In the genomic region with DNA sequence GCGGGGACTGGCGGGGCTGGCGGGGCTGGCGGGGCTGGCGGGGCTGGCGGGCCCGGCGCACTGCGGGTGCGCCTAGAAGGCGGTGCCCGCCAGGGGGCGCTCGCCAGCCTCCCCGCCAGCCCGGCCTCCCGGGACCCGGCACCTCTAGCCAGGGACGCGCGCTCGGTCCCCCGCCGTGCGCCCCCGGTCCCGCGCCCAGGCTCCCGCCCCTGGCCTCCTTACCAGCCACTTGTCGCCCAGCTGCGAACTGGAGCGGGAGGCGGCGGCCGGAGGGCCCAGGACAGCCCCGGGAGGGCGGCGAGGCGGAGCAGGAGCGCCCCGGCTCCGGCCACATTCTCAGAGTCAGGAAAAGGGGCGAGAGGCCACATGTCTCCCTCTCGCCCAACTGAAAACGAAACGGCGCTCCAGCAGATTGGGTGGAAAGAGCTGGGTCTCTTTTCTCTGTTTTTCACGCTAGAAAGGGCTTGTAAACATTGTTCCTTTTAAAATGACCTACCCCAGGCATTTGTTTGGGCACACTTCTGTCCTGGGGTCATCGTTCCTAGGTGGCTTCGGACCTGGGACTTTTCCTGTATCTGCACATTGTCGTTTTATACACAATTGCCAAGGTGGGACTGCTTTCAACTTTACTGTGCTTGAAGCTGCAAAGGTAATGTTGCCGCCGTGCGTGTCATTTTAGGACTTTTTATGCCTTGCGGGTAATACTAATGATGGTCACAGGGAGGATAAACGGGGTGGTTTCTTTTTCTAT, we compare ENCODE assay signal across 8 cellular contexts. TPM values are rescaled to one million over a fixed set of nuclear protein-coding genes. Genes with fewer than 3 reads are reported as not detected.
DNase-seq lines count a peak whose midpoint lies in the region; ATAC-seq and TF ChIP-seq lines count a peak whose summit lies in the region.

No MANE protein-coding gene starts in this region.

- DNase-seq in ACHN (peak; percentile 57), RPMI8226 (peak; percentile 55), activated gamma-delta T cell (lab: John Stamatoyannopoulos, UW) (peak; percentile 73), foreskin keratinocyte (peak in 1 of 2 donors; percentile 47), neural progenitor cell (ENCODE audit: low spot score) (peak; percentile 91)

- H3K27ac ChIP-seq in foreskin keratinocyte = peak overlapping the region; percentile 80
- H3K27ac ChIP-seq in neural progenitor cell = no peak overlapping the region
- no peak overlapping the region for H3K27ac ChIP-seq in stomach smooth muscle (ENCODE audit: low read length)

- peak overlapping the region; percentile 89 for H3K4me3 Mint-ChIP-seq in neural progenitor cell

- peaks cover 9% of the 10 kb centered on the region for H3F3A ChIP-seq in neural progenitor cell (ENCODE audit: low read depth)

- H3K9me3 Mint-ChIP-seq in neural progenitor cell = no peaks in the 10 kb centered on the region

- in situ Hi-C loops in ACHN (cut with HindIII; ENCODE audit: low pct_ligation_motif_present, low pct_unique_long_range_greater_than_20kb, low sequenced_read_pairs) = no loop called here

- H3K36me3 Mint-ChIP-seq in neural progenitor cell = no peaks in the 10 kb centered on the region

- H3K9ac ChIP-seq in neural progenitor cell (no peak overlapping the region), stomach smooth muscle (ENCODE audit: low read length in 2 of 2) (peak overlapping the region; percentile 5 to 58)

- H2AFZ ChIP-seq in neural progenitor cell (replicated peaks) = peak overlapping the region; percentile 62

- peak overlapping the region; percentile 93 for H3K4me2 ChIP-seq in neural progenitor cell

- TF ChIP-seq CTCF in foreskin keratinocyte (conservative IDR thresholded peaks at IDR 0.05) (peak; percentile 74), neural progenitor cell (IDR thresholded peaks at IDR 0.05) (peak; percentile 57)

- no peaks in the 10 kb centered on the region for H3K36me3 ChIP-seq in neural progenitor cell
- no peaks in the 10 kb centered on the region for H3K36me3 ChIP-seq in stomach smooth muscle (ENCODE audit: control insufficient read depth in 2 of 2, insufficient read depth in 2 of 2, low read length in 2 of 2)

- peak overlapping the region; percentile 87 for H3K27ac Mint-ChIP-seq in neural progenitor cell

- H3K4me1 ChIP-seq in foreskin keratinocyte = peaks cover 5% of the 10 kb centered on the region
- H3K4me1 ChIP-seq in neural progenitor cell = peaks cover 31% of the 10 kb centered on the region
- peaks cover 6% of the 10 kb centered on the region for H3K4me1 ChIP-seq in stomach smooth muscle (ENCODE audit: control insufficient read depth, insufficient read depth, low read length)

- H3K27me3 ChIP-seq in foreskin keratinocyte = no peaks in the 10 kb centered on the region
- peaks cover 35% of the 10 kb centered on the region for H3K27me3 ChIP-seq in neural progenitor cell
- H3K27me3 ChIP-seq in stomach smooth muscle (ENCODE audit: control insufficient read depth in 1 of 2, insufficient read depth in 2 of 2, low read length in 2 of 2) = peaks cover 10 to 16% of the 10 kb centered on the region in 2 donors

- H3K9me3 ChIP-seq in neural progenitor cell (ENCODE audit: low read depth) (no peaks in the 10 kb centered on the region), stomach smooth muscle (ENCODE audit: control insufficient read depth in 2 of 2, low read length in 2 of 2) (no peaks in the 10 kb centered on the region)

- ATAC-seq in GM18511 (IDR thresholded peaks at IDR 0.05; ENCODE audit: unreplicated experiment) (peak; percentile 98), HG03095 (IDR thresholded peaks at IDR 0.05; ENCODE audit: unreplicated experiment) (peak; percentile 89), foreskin keratinocyte (peak; percentile 95)

- peaks cover 14% of the 10 kb centered on the region for H3K27me3 Mint-ChIP-seq in neural progenitor cell (ENCODE audit: insufficient read depth, low read depth)

- peaks cover 33% of the 10 kb centered on the region for H3K4me1 Mint-ChIP-seq in neural progenitor cell

- no peaks in the 10 kb centered on the region for H3K79me2 ChIP-seq in neural progenitor cell (ENCODE audit: low read depth)

- peak overlapping the region; percentile 74 for H3K4me3 ChIP-seq in neural progenitor cell
- peak overlapping the region; percentile 71 for H3K4me3 ChIP-seq in stomach smooth muscle (ENCODE audit: low read length in 2 of 2)

- no peaks in the 10 kb centered on the region for H4K20me1 ChIP-seq in neural progenitor cell (ENCODE audit: low read depth)

RNA-seq across cellular contexts. Expression of a gene that starts 0.4 kb away (rescaled TPM):
- total RNA-seq in foreskin keratinocyte = 8.0 and 9.6 TPM in 2 replicates
- polyA plus RNA-seq in foreskin keratinocyte = 4.1 and 4.3 TPM in 2 replicates
- total RNA-seq in neural progenitor cell (ENCODE audit: low replicate concordance) = 3.5 TPM in 2 replicates
